Comparison of ENCODE assay signal across 1 cellular context in genomic region chr16:87048038-87048743, GRCh38.
TF ChIP-seq lines count a peak whose summit lies in the region.

No MANE protein-coding gene starts in this region.

TF ChIP-seq in H1, 55 proteins besides CTCF, POLR2A, EP300 and RAD21 (continued from another document):
- TF ChIP-seq CHD7 (IDR thresholded peaks at IDR 0.05; ENCODE audit: insufficient replicate concordance, low read length) (no peak), RBBP5 (IDR thresholded peaks at IDR 0.05; ENCODE audit: borderline replicate concordance, low read depth, low read length) (no peak)
